Comparison of ENCODE assay signal across 1 cellular context in genomic region chr15:65638107-65638506, GRCh38.
TF ChIP-seq lines count a peak whose summit lies in the region.

No MANE protein-coding gene starts in this region.

TF ChIP-seq in SK-N-SH treated with all-trans-retinoic acid at 6 μM for 48 hours, 23 proteins besides CTCF, POLR2A, EP300 and RAD21 (continued from another document):
- TF ChIP-seq TCF4 (CRISPR knock-in tag; IDR thresholded peaks at IDR 0.05; ENCODE audit: borderline replicate concordance), result no peak
- no peak for TF ChIP-seq ZNF8 (CRISPR knock-in tag; IDR thresholded peaks at IDR 0.05)
- TF ChIP-seq ZFP3 (CRISPR knock-in tag; IDR thresholded peaks at IDR 0.05), result no peak
- no peak for TF ChIP-seq CREB5 (CRISPR knock-in tag; IDR thresholded peaks at IDR 0.05; ENCODE audit: low read depth)
- TF ChIP-seq ZNF565 (CRISPR knock-in tag; conservative IDR thresholded peaks at IDR 0.05; ENCODE audit: low read depth), result no peak
- no peak for TF ChIP-seq ISL1 (CRISPR knock-in tag; IDR thresholded peaks at IDR 0.05)
TF ChIP-seq in SK-N-SH treated with all-trans-retinoic acid at 6 μM for 48 hours: peak in this region for 0.
